In genomic region chr18:35248429-35248828, GRCh38 we compare ENCODE assay signal across 22 cellular contexts.
"Had no signal": no experiment of that assay in that cellular context is flagged by ENCODE, and none has a peak within 500 bp of the region (broad histone marks: within the 10 kb centered on the region; RNA-seq: fewer than 3 reads in every experiment).

No MANE protein-coding gene starts in this region.

- H3K27me3 ChIP-seq: dorsolateral prefrontal cortex, heart left ventricle, ovary, right atrium auricular region, suprapubic skin, thyroid gland had no signal

- FAIRE-seq: frontal cortex, small intestine, urothelium cell line had no signal

- H3K4me3 ChIP-seq: dorsolateral prefrontal cortex, heart left ventricle, mucosa of descending colon, ovary, right atrium auricular region, suprapubic skin, thyroid gland had no signal

- H3K36me3 ChIP-seq: ovary had no signal

- H3K4me1 ChIP-seq: right atrium auricular region, thyroid gland had no signal

- H3K27me3 Mint-ChIP-seq: type B pancreatic cell had no signal

- H3K27ac ChIP-seq: heart left ventricle, ovary, right atrium auricular region, suprapubic skin, thyroid gland had no signal

- H3K4me1 Mint-ChIP-seq: neural crest cell had no signal

- H3K9me3 ChIP-seq: mucosa of descending colon, ovary, suprapubic skin, thyroid gland had no signal

- H3K27ac Mint-ChIP-seq: natural killer cell, type B pancreatic cell had no signal

- H3K4me3 Mint-ChIP-seq: natural killer cell, neural crest cell, type B pancreatic cell had no signal

- ATAC-seq: esophagus mucosa; heart left ventricle; mucosa of descending colon; natural killer cell; stimulated activated naive CD8-positive, alpha-beta T cell treated with anti-CD3 and anti-CD28 coated beads, Interleukin-15, Interleukin-2, amounts not matched to agents 100 U/mL and 50 U/mL, for 24 hours had no signal

- DNase-seq: cortex of kidney; dorsolateral prefrontal cortex; effector CD8-positive, alpha-beta T cell; heart left ventricle; hippocampal formation; kidney glomerular epithelial cell; mammary epithelial cell; mucosa of descending colon; natural killer cell; nucleus accumbens; ovary; small intestine; stimulated activated CD4-positive, alpha-beta T cell treated with anti-CD3 and anti-CD28 coated beads, Interleukin-2, amount 100 ng/mL, for 48 hours; stimulated activated naive CD8-positive, alpha-beta T cell treated with anti-CD3 and anti-CD28 coated beads, Interleukin-15, Interleukin-2, amounts not matched to agents 100 U/mL and 50 U/mL, for 24 hours; thyroid gland had no signal
